8 cellular contexts compared by ENCODE assay signal in genomic region chr3:152269423-152270144, GRCh38. TPM values are rescaled to one million over a fixed set of nuclear protein-coding genes. Genes with fewer than 3 reads are reported as not detected.
DNase-seq lines count a peak whose midpoint lies in the region; ATAC-seq and TF ChIP-seq lines count a peak whose summit lies in the region.

No MANE protein-coding gene starts in this region.

- no peaks in the 10 kb centered on the region for H3K36me3 ChIP-seq in fibroblast of lung (ENCODE audit: control insufficient read depth, insufficient read depth, low read length)

- H3K4me3 Mint-ChIP-seq in natural killer cell: peak overlapping the region; percentile 97

- no peak overlapping the region for H2AFZ ChIP-seq in fibroblast of lung (ENCODE audit: low read length)

- H3K4me1 Mint-ChIP-seq in natural killer cell: peaks cover 62 to 75% of the 10 kb centered on the region in 2 donors

- H3K27me3 Mint-ChIP-seq in natural killer cell (ENCODE audit: low read depth in 2 of 2): no peaks in the 10 kb centered on the region

- H3K9ac ChIP-seq in fibroblast of lung (ENCODE audit: insufficient read depth, low read length): peak overlapping the region; percentile 93

- H3K4me1 ChIP-seq in fibroblast of lung (ENCODE audit: control insufficient read depth, extremely low read depth, insufficient read depth, low read length): peaks cover 17% of the 10 kb centered on the region

- H3K9me3 Mint-ChIP-seq in natural killer cell: no peaks in the 10 kb centered on the region

- no peaks in the 10 kb centered on the region for H3K36me3 Mint-ChIP-seq in natural killer cell

- H3K27ac Mint-ChIP-seq in natural killer cell: peak overlapping the region; percentile 81 to 84

- H3K4me2 ChIP-seq in fibroblast of lung (ENCODE audit: extremely low read depth, insufficient read depth, low read length): peak overlapping the region; percentile 96

- no peaks in the 10 kb centered on the region for H3K27me3 ChIP-seq in fibroblast of lung (ENCODE audit: control insufficient read depth, insufficient read depth, low read length)

- TF ChIP-seq CTCF in fibroblast of lung (conservative IDR thresholded peaks at IDR 0.05 in 1 of 2, IDR thresholded peaks at IDR 0.05 in 1 of 2; ENCODE audit: low read depth in 1 of 2, low read length in 2 of 2): no peak
- TF ChIP-seq CTCF in natural killer cell (IDR thresholded peaks at IDR 0.05): no peak

- intact Hi-C loops in natural killer cell (cut with micrococcal nuclease): loop anchor here (1.0 to 10.0 kb wide), 4 partner anchors 11 to 135 kb away; no protein-coding TSS in a partner anchor

- no peaks in the 10 kb centered on the region for H3K9me3 ChIP-seq in fibroblast of lung (ENCODE audit: control insufficient read depth, insufficient read depth, low read depth, low read length)

- peaks cover 70% of the 10 kb centered on the region for H3K79me2 ChIP-seq in fibroblast of lung (ENCODE audit: control insufficient read depth, insufficient read depth, low read length)

- H4K20me1 ChIP-seq in fibroblast of lung (ENCODE audit: control insufficient read depth, extremely low read depth, insufficient read depth, low read length): peaks cover 1% of the 10 kb centered on the region

- ATAC-seq in GM18517 (IDR thresholded peaks at IDR 0.05; ENCODE audit: unreplicated experiment): peak; percentile 14
- peak; percentile 1 for ATAC-seq in HG03108 (IDR thresholded peaks at IDR 0.05; ENCODE audit: unreplicated experiment)
- ATAC-seq in natural killer cell: peak; percentile 55 to 69 (median 60)

- peak; percentile 65 for DNase-seq in AG08395 (ENCODE audit: low spot score)
- peak; percentile 71 to 77 for DNase-seq in NCI-H446 (lab: John Stamatoyannopoulos, UW)
- DNase-seq in activated T-cell treated with anti-CD3 and anti-CD28 coated beads, Interleukin-2, amount 50 U/mL, for 1 hour: peak; percentile 73
- peak; percentile 94 to 99 for DNase-seq in fibroblast of lung (ENCODE audit: low read depth in 2 of 2)
- peak; percentile 45 for DNase-seq in natural killer cell
- no peak for DNase-seq in cerebellar nuclear complex (lab: John Stamatoyannopoulos, UW)

- H3K27ac ChIP-seq in fibroblast of lung (ENCODE audit: insufficient read depth, low read length): peak overlapping the region; percentile 95

- H3K4me3 ChIP-seq in fibroblast of lung (replicated peaks in 1 of 4; ENCODE audit: control extremely low read depth in 1 of 4, insufficient read depth in 1 of 4, low read depth in 3 of 4, low read length in 4 of 4): peak overlapping the region; percentile 81 to 96 (median 94)

RNA-seq across cellular contexts. Expression of gene MBNL1, which starts 0.9 kb away (rescaled TPM):
- 196 and 213 TPM in 2 replicates for total RNA-seq in fibroblast of lung
- 145 and 150 TPM in 2 replicates for polyA plus RNA-seq in fibroblast of lung
- polyA plus RNA-seq in fibroblast of lung (2012): 83.0 and 112 TPM in 2 replicates
- 204 and 278 TPM in 2 replicates for polyA minus RNA-seq in fibroblast of lung (ENCODE audit: low replicate concordance)
- total RNA-seq in natural killer cell: 100 to 1,000 TPM; 600 to 704 (median 607) TPM

Comparison
In these comparisons a context has a peak if more than half of its experiments do, and no peak if none do; other contexts are left out.
1. DNase-seq: peak in AG08395 (single experiment), NCI-H446 (2 of 2), activated T-cell treated with anti-CD3 and anti-CD28 coated beads, Interleukin-2, amount 50 U/mL, for 1 hour (single experiment), fibroblast of lung (2 of 2) and natural killer cell (single experiment); none in cerebellar nuclear complex (0 of 2).
2. ATAC-seq: peak in every context shown above with its lines; median percentile 60 in natural killer cell; 14 in GM18517; 1 in HG03108.